ENCODE assay signal across 8 cellular contexts in the genomic region with DNA sequence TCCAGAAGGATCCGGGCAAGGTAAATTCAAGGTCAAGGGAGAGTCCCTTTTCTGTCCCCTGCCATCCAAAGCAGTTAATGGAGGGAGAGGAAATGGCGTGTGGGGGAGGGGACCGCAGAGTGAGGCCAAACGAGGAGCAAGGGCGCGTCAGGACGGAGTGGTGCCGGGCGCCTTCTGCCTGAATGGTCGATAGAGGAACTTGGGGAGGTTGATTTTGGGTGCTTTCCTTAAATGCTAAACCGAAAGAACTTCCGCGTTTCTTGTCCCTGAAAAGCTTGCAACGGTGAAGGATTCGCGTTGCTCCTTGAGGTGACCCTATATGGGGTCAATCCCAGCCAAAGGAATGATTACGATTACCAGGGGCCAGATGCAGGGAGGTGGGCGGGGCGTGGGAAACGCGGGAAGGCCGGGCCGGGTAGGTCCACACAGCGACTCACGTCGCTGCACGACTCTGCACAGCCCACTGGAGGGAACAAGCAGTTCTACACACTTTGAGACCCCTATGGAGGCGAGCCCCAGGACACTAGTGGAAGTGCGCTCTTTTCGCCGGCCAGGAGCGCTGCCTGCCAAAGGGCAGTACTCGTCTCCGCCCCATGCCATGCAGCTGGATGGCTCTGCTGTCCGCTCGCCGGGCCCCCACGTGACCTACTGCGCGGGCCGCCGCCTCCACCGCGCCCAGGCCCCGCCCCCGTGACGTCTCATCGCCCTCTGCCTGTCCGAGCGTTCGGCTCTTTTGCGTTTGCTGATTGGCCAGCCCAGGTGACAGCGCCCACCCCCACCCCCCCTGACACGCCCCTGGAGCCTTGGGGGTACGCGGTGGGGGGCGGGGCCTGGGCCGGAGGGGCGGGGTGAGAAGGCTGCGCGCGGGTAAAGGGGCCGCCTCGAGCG. TPM values are rescaled to one million over a fixed set of nuclear protein-coding genes. Genes with fewer than 3 reads are reported as not detected.
DNase-seq lines count a peak whose midpoint lies in the region; ATAC-seq and TF ChIP-seq lines count a peak whose summit lies in the region.

No MANE protein-coding gene starts in this region.

- peak; percentile 91 for DNase-seq in DND-41
- peak; percentile 94 to 97 (median 96) for DNase-seq in Peyer's patch
- DNase-seq in activated T-helper 1 cell treated with Interleukin-2 at 50 U/mL for 16 hours (ENCODE audit: low read depth), result peak; percentile 79
- peak; percentile 83 to 94 for DNase-seq in fibroblast of lung (ENCODE audit: low read depth in 2 of 2)
- peak; percentile 82 to 93 (median 86) for DNase-seq in naive thymus-derived CD4-positive, alpha-beta T cell
- DNase-seq in stimulated activated effector memory CD8-positive, alpha-beta T cell treated with anti-CD3 and anti-CD28 coated beads, Interleukin-12 subunit alpha, Interleukin-12 subunit beta, amount 100 ng/mL, for 72 hours (ENCODE audit: low spot score in 2 of 2), result peak; percentile 78 to 92

- H3K9ac ChIP-seq in DND-41 (ENCODE audit: low read depth, low read length) (peak overlapping the region; percentile 80), KMS-11 (peak overlapping the region; percentile 77), fibroblast of lung (ENCODE audit: insufficient read depth, low read length) (peak overlapping the region; percentile 64)

- peaks cover 20% of the 10 kb centered on the region for H3K79me2 ChIP-seq in DND-41 (ENCODE audit: insufficient read depth, low read length)
- peaks cover 6% of the 10 kb centered on the region for H3K79me2 ChIP-seq in KMS-11 (ENCODE audit: insufficient read depth, low read depth)
- peaks cover 14% of the 10 kb centered on the region for H3K79me2 ChIP-seq in fibroblast of lung (ENCODE audit: control insufficient read depth, insufficient read depth, low read length)

- H3K4me1 ChIP-seq in DND-41 (ENCODE audit: insufficient read depth, low read length), result peaks cover 33% of the 10 kb centered on the region
- peaks cover 22% of the 10 kb centered on the region for H3K4me1 ChIP-seq in KMS-11 (ENCODE audit: low read depth, poor library complexity, severe bottlenecking)
- H3K4me1 ChIP-seq in Peyer's patch, result no peaks in the 10 kb centered on the region
- peaks cover 5% of the 10 kb centered on the region for H3K4me1 ChIP-seq in fibroblast of lung (ENCODE audit: control insufficient read depth, extremely low read depth, insufficient read depth, low read length)
- no peaks in the 10 kb centered on the region for H3K4me1 ChIP-seq in naive thymus-derived CD4-positive, alpha-beta T cell (ENCODE audit: control insufficient read depth in 2 of 2, insufficient read depth in 2 of 2, low read length in 2 of 2)

- intact Hi-C loops in naive thymus-derived CD4-positive, alpha-beta T cell (cut with micrococcal nuclease), result loop anchor here (1.0 to 5.0 kb wide), 6 partner anchors 18 to 237 kb away; partner anchors contain the start of genes TAB3 (in 2 of the 2) and TASL (in 2 of the 2)

- CTCF ChIA-PET in naive thymus-derived CD4-positive, alpha-beta T cell (lab: Charles Lee), result no interaction called here

- H3K4me1 Mint-ChIP-seq in naive thymus-derived CD4-positive, alpha-beta T cell, result peaks cover 0 to 45% (median 16%) of the 10 kb centered on the region in 7 donors
- peaks cover 25% of the 10 kb centered on the region for H3K4me1 Mint-ChIP-seq in stimulated activated effector memory CD8-positive, alpha-beta T cell treated with anti-CD3 and anti-CD28 coated beads, Interleukin-12 subunit alpha, Interleukin-12 subunit beta, amount 100 ng/mL, for 72 hours

- H3K27ac ChIP-seq in DND-41 (ENCODE audit: low read length) (peak overlapping the region; percentile 97), KMS-11 (peak overlapping the region; percentile 65), Peyer's patch (peak overlapping the region; percentile 81 to 87 (median 82)), fibroblast of lung (ENCODE audit: insufficient read depth, low read length) (peak overlapping the region; percentile 86)
- H3K27ac ChIP-seq in naive thymus-derived CD4-positive, alpha-beta T cell (ENCODE audit: low read depth, low read length), result peak overlapping the region; percentile 80

- H3K27ac Mint-ChIP-seq in naive thymus-derived CD4-positive, alpha-beta T cell, result peak overlapping the region; percentile 86 to 98 (median 90)
- peak overlapping the region; percentile 92 for H3K27ac Mint-ChIP-seq in stimulated activated effector memory CD8-positive, alpha-beta T cell treated with anti-CD3 and anti-CD28 coated beads, Interleukin-12 subunit alpha, Interleukin-12 subunit beta, amount 100 ng/mL, for 72 hours

- 0 out of 2 replicates have a peak, but pooled peaks cover 3% of the 10 kb centered on the region for H3K36me3 ChIP-seq in DND-41 (ENCODE audit: insufficient read depth, low read length)
- no peaks in the 10 kb centered on the region for H3K36me3 ChIP-seq in KMS-11 (ENCODE audit: insufficient read depth)
- no peaks in the 10 kb centered on the region for H3K36me3 ChIP-seq in Peyer's patch
- H3K36me3 ChIP-seq in fibroblast of lung (ENCODE audit: control insufficient read depth, insufficient read depth, low read length), result no peaks in the 10 kb centered on the region
- peaks cover 0 to 5% (median 0%) of the 10 kb centered on the region in 3 experiments for H3K36me3 ChIP-seq in naive thymus-derived CD4-positive, alpha-beta T cell (ENCODE audit: control insufficient read depth in 2 of 3, insufficient read depth in 3 of 3, low read length in 3 of 3)

- peak; percentile 62 to 71 for TF ChIP-seq POLR2A in Peyer's patch (IDR thresholded peaks at IDR 0.05)

- H3K9me3 Mint-ChIP-seq in naive thymus-derived CD4-positive, alpha-beta T cell, result no peaks in the 10 kb centered on the region
- no peaks in the 10 kb centered on the region for H3K9me3 Mint-ChIP-seq in stimulated activated effector memory CD8-positive, alpha-beta T cell treated with anti-CD3 and anti-CD28 coated beads, Interleukin-12 subunit alpha, Interleukin-12 subunit beta, amount 100 ng/mL, for 72 hours

- H3K36me3 Mint-ChIP-seq in naive thymus-derived CD4-positive, alpha-beta T cell, result peaks cover 0 to 10% (median 0%) of the 10 kb centered on the region in 5 donors
- no peaks in the 10 kb centered on the region for H3K36me3 Mint-ChIP-seq in stimulated activated effector memory CD8-positive, alpha-beta T cell treated with anti-CD3 and anti-CD28 coated beads, Interleukin-12 subunit alpha, Interleukin-12 subunit beta, amount 100 ng/mL, for 72 hours

- H2AFZ ChIP-seq in DND-41 (ENCODE audit: low read depth, low read length), result peak overlapping the region; percentile 93
- H2AFZ ChIP-seq in KMS-11 (ENCODE audit: low read depth), result peak overlapping the region; percentile 73
- peak overlapping the region; percentile 60 for H2AFZ ChIP-seq in fibroblast of lung (ENCODE audit: low read length)

- TF ChIP-seq CTCF in DND-41 (IDR thresholded peaks at IDR 0.05; ENCODE audit: borderline replicate concordance, extremely low read depth, low read length, poor library complexity, severe bottlenecking) (no peak), KMS-11 (conservative IDR thresholded peaks at IDR 0.05; ENCODE audit: low read depth, low read length) (no peak), Peyer's patch (IDR thresholded peaks at IDR 0.05) (peak in 2 of 6 experiments; percentile 17 to 21), fibroblast of lung (conservative IDR thresholded peaks at IDR 0.05 in 1 of 2, IDR thresholded peaks at IDR 0.05 in 1 of 2; ENCODE audit: low read depth in 1 of 2, low read length in 2 of 2) (no peak)

- H3K4me3 Mint-ChIP-seq in naive thymus-derived CD4-positive, alpha-beta T cell, result peak overlapping the region; percentile 71 to 95 (median 90)
- peak overlapping the region; percentile 81 for H3K4me3 Mint-ChIP-seq in stimulated activated effector memory CD8-positive, alpha-beta T cell treated with anti-CD3 and anti-CD28 coated beads, Interleukin-12 subunit alpha, Interleukin-12 subunit beta, amount 100 ng/mL, for 72 hours

- ATAC-seq in DND-41 (ENCODE audit: insufficient read depth, low read depth) (peak; percentile 86), GM21825 (IDR thresholded peaks at IDR 0.05; ENCODE audit: unreplicated experiment) (peak; percentile 89)
- ATAC-seq in naive thymus-derived CD4-positive, alpha-beta T cell, result peak; percentile 94
- peak; percentile 87 for ATAC-seq in stimulated activated effector memory CD8-positive, alpha-beta T cell treated with anti-CD3 and anti-CD28 coated beads, Interleukin-12 subunit alpha, Interleukin-12 subunit beta, amount 100 ng/mL, for 72 hours

- H3K4me2 ChIP-seq in DND-41 (ENCODE audit: insufficient read depth, low read length) (peak overlapping the region; percentile 63), KMS-11 (peak overlapping the region; percentile 69), fibroblast of lung (ENCODE audit: extremely low read depth, insufficient read depth, low read length) (peak overlapping the region; percentile 71)

- no peaks in the 10 kb centered on the region for H3K27me3 Mint-ChIP-seq in naive thymus-derived CD4-positive, alpha-beta T cell

- no peaks in the 10 kb centered on the region for H4K20me1 ChIP-seq in DND-41 (ENCODE audit: insufficient read depth, low read length)
- H4K20me1 ChIP-seq in KMS-11 (ENCODE audit: insufficient read depth), result no peaks in the 10 kb centered on the region
- H4K20me1 ChIP-seq in fibroblast of lung (ENCODE audit: control insufficient read depth, extremely low read depth, insufficient read depth, low read length), result no peaks in the 10 kb centered on the region

- H3K4me3 ChIP-seq in DND-41 (ENCODE audit: low read depth in 1 of 2, low read length in 2 of 2) (peak overlapping the region; percentile 51 to 83), KMS-11 (IDR thresholded peaks at IDR 0.05; ENCODE audit: insufficient read depth, low read depth, low read length) (no peak overlapping the region), Peyer's patch (peak overlapping the region; percentile 56 to 82 (median 60)), fibroblast of lung (replicated peaks in 1 of 4; ENCODE audit: control extremely low read depth in 1 of 4, insufficient read depth in 1 of 4, low read depth in 3 of 4, low read length in 4 of 4) (peak overlapping the region; percentile 52 to 68 (median 62))
- H3K4me3 ChIP-seq in naive thymus-derived CD4-positive, alpha-beta T cell (ENCODE audit: low read length), result peak overlapping the region; percentile 88

- H3K9me3 ChIP-seq in DND-41 (ENCODE audit: insufficient read depth, low read length, severe bottlenecking) (no peaks in the 10 kb centered on the region), Peyer's patch (no peaks in the 10 kb centered on the region), fibroblast of lung (ENCODE audit: control insufficient read depth, insufficient read depth, low read depth, low read length) (no peaks in the 10 kb centered on the region)
- no peaks in the 10 kb centered on the region for H3K9me3 ChIP-seq in naive thymus-derived CD4-positive, alpha-beta T cell (ENCODE audit: control insufficient read depth in 2 of 3, low read length in 3 of 3)

- H3K27me3 ChIP-seq in DND-41 (ENCODE audit: insufficient read depth, low read length, poor library complexity) (no peaks in the 10 kb centered on the region), KMS-11 (ENCODE audit: insufficient read depth, low read depth) (no peaks in the 10 kb centered on the region), Peyer's patch (no peaks in the 10 kb centered on the region), fibroblast of lung (ENCODE audit: control insufficient read depth, insufficient read depth, low read length) (no peaks in the 10 kb centered on the region)
- no peaks in the 10 kb centered on the region for H3K27me3 ChIP-seq in naive thymus-derived CD4-positive, alpha-beta T cell (ENCODE audit: control insufficient read depth in 2 of 2, insufficient read depth in 2 of 2, low read length in 2 of 2)

- POLR2A ChIA-PET in naive thymus-derived CD4-positive, alpha-beta T cell (lab: Charles Lee), result no interaction called here

RNA-seq across cellular contexts. Expression of gene GK, which starts 0.5 kb away (rescaled TPM):
- total RNA-seq in Peyer's patch (10 to 100 TPM; 12.4 to 74.1 (median 56.9) TPM), fibroblast of lung (16.2 and 44.4 TPM in 2 replicates)
- 11.9 and 33.3 TPM in 2 replicates for polyA plus RNA-seq in fibroblast of lung
- polyA plus RNA-seq in fibroblast of lung (2012), result 8.6 and 27.4 TPM in 2 replicates
- 0.75 and 11.6 TPM in 2 replicates for polyA minus RNA-seq in fibroblast of lung (ENCODE audit: low replicate concordance)
- total RNA-seq in naive thymus-derived CD4-positive, alpha-beta T cell, result 10 to 100 TPM in 1 of 5 experiments, 1 to 10 TPM in 4; 5.3 to 41.1 (median 7.3) TPM
- polyA plus RNA-seq in naive thymus-derived CD4-positive, alpha-beta T cell, result 1 to 10 TPM; 4.0 to 5.7 TPM
